Comparison of ENCODE assay signal across 29 cellular contexts in the genomic region with DNA sequence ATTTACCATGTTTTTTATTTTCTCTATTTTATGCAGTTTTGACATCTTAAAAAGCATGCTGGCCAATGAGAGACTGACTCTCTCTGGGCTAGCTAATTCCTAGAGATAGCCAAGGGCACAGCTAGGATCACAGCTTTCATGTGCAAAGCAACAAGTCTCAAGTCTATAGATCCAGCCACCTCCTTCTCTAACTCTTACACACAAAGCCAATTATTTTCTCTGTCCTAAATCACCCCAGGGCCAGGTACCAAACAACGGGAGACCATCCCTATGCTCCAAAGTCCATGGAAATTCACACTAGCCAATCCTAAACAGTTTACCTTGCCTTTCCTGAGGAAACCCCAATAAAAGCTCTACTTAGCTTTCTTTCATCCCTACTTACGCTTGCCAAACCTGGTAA. TPM values are rescaled to one million over a fixed set of nuclear protein-coding genes. Genes with fewer than 3 reads are reported as not detected.
"Had no signal": no experiment of that assay in that cellular context is flagged by ENCODE, and none has a peak within 500 bp of the region (broad histone marks: within the 10 kb centered on the region; RNA-seq: fewer than 3 reads in every experiment).

No MANE protein-coding gene starts in this region.

- H3K9me3 ChIP-seq: heart left ventricle, lower lobe of right lung, neutrophil, pancreas, spleen, tibial nerve had no signal

- H3K27me3 ChIP-seq: brain microvascular endothelial cell, heart left ventricle, pancreas, spleen, tibial nerve had no signal

- H3K36me3 Mint-ChIP-seq: activated CD4-positive, alpha-beta memory T cell treated with anti-CD3 and anti-CD28 coated beads for 36 hours had no signal

- DNase-seq: activated CD4-positive, alpha-beta memory T cell treated with anti-CD3 and anti-CD28 coated beads for 36 hours; activated CD4-positive, alpha-beta T cell treated with anti-CD3 and anti-CD28 coated beads, Interleukin-2, amount 10 ng/mL, durations not matched to agents 24 days and 14 days; activated CD4-positive, CD25-positive, alpha-beta regulatory T cell treated with anti-CD3 and anti-CD28 coated beads, Interleukin-2, amount 50 U/mL, for 72 hours; activated CD8-positive, alpha-beta memory T cell treated with anti-CD3 and anti-CD28 coated beads, Interleukin-2, amount 50 U/mL, for 48 hours; activated gamma-delta T cell treated with Interleukin-2 at 50 U/mL for 16 hours; activated naive CD4-positive, alpha-beta T cell treated with anti-CD3 and anti-CD28 coated beads, Interleukin-2, amount 50 U/mL, for 16 hours; activated T-cell treated with anti-CD3 and anti-CD28 coated beads, Interleukin-2, amount 50 U/mL, for 24 hours; amniotic stem cell; brain microvascular endothelial cell; dorsolateral prefrontal cortex; effector memory CD4-positive, alpha-beta T cell; foreskin fibroblast; heart left ventricle; hypothalamus; lower lobe of right lung; pancreas; right cardiac atrium; spleen; stimulated activated naive CD4-positive, alpha-beta T cell; T-helper 17 cell; T1000; WERI-Rb-1 had no signal

- H3K27ac ChIP-seq: brain microvascular endothelial cell, coronary artery, dorsolateral prefrontal cortex, heart left ventricle, lower lobe of right lung, neutrophil, pancreas, tibial nerve, WERI-Rb-1 had no signal

- H3K27ac Mint-ChIP-seq: activated CD4-positive, alpha-beta memory T cell treated with anti-CD3 and anti-CD28 coated beads for 36 hours; activated CD4-positive, alpha-beta T cell treated with anti-CD3 and anti-CD28 coated beads, Interleukin-2, amount 10 ng/mL, durations not matched to agents 24 days and 14 days; activated T-cell treated with anti-CD3 and anti-CD28 coated beads, Interleukin-2, amount 50 U/mL, for 24 hours; activated T-helper 17 cell treated with anti-CD3 and anti-CD28 coated beads, Interleukin-2, amount 50 U/mL, for 72 hours; nephron; T-helper 17 cell had no signal

- H3K4me1 ChIP-seq: pancreas, tibial nerve had no signal

- H3K4me3 Mint-ChIP-seq: activated CD4-positive, alpha-beta memory T cell treated with anti-CD3 and anti-CD28 coated beads for 36 hours; activated CD4-positive, alpha-beta T cell treated with anti-CD3 and anti-CD28 coated beads, Interleukin-2, amount 10 ng/mL, durations not matched to agents 24 days and 14 days; activated T-cell treated with anti-CD3 and anti-CD28 coated beads, Interleukin-2, amount 50 U/mL, for 24 hours; activated T-helper 17 cell treated with anti-CD3 and anti-CD28 coated beads, Interleukin-2, amount 50 U/mL, for 72 hours; nephron; T-helper 17 cell had no signal

- H3K4me1 Mint-ChIP-seq: activated CD4-positive, alpha-beta T cell treated with anti-CD3 and anti-CD28 coated beads, Interleukin-2, amount 10 ng/mL, durations not matched to agents 24 days and 14 days; activated T-helper 17 cell treated with anti-CD3 and anti-CD28 coated beads, Interleukin-2, amount 50 U/mL, for 72 hours; nephron; T-helper 17 cell had no signal

- H3K4me3 ChIP-seq: coronary artery, dorsolateral prefrontal cortex, heart left ventricle, lower lobe of right lung, pancreas, spleen, tibial nerve had no signal

- H3K36me3 ChIP-seq: neutrophil, WERI-Rb-1 had no signal

- H3K9me3 Mint-ChIP-seq: activated CD4-positive, alpha-beta memory T cell treated with anti-CD3 and anti-CD28 coated beads for 36 hours; activated CD4-positive, alpha-beta T cell treated with anti-CD3 and anti-CD28 coated beads, Interleukin-2, amount 10 ng/mL, durations not matched to agents 24 days and 14 days; activated T-cell treated with anti-CD3 and anti-CD28 coated beads, Interleukin-2, amount 50 U/mL, for 24 hours; activated T-helper 17 cell treated with anti-CD3 and anti-CD28 coated beads, Interleukin-2, amount 50 U/mL, for 72 hours; nephron had no signal

- ATAC-seq: activated T-helper 17 cell treated with anti-CD3 and anti-CD28 coated beads, Interleukin-2, amount 50 U/mL, for 72 hours; esophagus mucosa; heart left ventricle; lower lobe of right lung; pancreas; right cardiac atrium; T-helper 17 cell had no signal

RNA-seq across cellular contexts. Expression of gene ARHGAP29, which starts 38.0 kb away (rescaled TPM):
- total RNA-seq: activated CD4-positive, alpha-beta T cell treated with anti-CD3 and anti-CD28 coated beads, Interleukin-2, amount 10 ng/mL, durations not matched to agents 24 days and 14 days; activated CD8-positive, alpha-beta memory T cell treated with anti-CD3 and anti-CD28 coated beads for 36 hours; activated T-helper 17 cell treated with anti-CD3 and anti-CD28 coated beads, Interleukin-2, amount 50 U/mL, for 72 hours had no signal
